11 cellular contexts compared by ENCODE assay signal in the genomic region with DNA sequence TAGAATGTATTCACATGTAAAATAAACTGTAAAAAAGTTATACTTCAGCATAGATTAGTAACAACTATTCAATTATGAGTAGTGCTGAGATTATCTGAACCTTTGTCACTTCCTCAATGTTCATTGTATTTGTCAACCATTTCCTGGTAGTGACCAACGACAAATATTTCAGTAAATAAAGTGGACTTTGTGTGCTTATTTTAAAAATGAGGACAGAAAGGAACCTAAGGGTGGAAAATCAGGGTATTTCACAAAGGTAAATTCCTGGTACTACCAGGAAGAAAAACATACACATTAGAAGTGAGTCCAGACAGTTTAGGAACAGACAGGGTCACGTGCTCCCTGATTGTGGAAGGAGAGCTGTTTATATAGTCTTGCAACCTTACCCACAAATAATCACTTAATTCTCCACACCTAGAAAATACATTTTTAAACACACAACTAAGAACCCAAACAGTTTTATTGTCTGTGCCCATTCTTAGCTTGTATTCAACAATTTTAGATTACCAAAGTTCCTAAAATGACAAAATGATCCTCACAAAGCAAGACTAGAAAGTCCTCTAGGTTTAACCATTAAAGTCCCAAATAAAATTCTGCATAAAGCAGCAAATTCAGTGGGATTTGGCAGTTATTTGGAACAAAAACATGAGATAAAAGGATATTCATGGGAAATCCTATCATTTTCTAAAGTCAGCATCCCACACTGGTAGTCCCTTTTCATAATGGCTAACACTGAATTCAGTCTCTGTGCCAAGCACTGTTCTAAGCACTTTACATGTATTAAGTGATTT. TPM values are rescaled to one million over a fixed set of nuclear protein-coding genes. Genes with fewer than 3 reads are reported as not detected.
DNase-seq lines count a peak whose midpoint lies in the region; ATAC-seq, FAIRE-seq and TF ChIP-seq lines count a peak whose summit lies in the region.
"Had no signal": no experiment of that assay in that cellular context is flagged by ENCODE, and none has a peak within 500 bp of the region (broad histone marks: within the 10 kb centered on the region; RNA-seq: fewer than 3 reads in every experiment).

No MANE protein-coding gene starts in this region.

- H3K27ac Mint-ChIP-seq in CD4-positive, CD25-positive, alpha-beta regulatory T cell: peak overlapping the region; percentile 50 to 65 (median 64)
- peak overlapping the region; percentile 44; the same call in 1 of the 2 replicates for H3K27ac Mint-ChIP-seq in GM23338

- no TSS peak for BruUV-seq in K562 (replicated peaks; lab: Mats Ljungman, UMichigan)

- peaks cover 6% of the 10 kb centered on the region for H3K36me3 Mint-ChIP-seq in CD4-positive, CD25-positive, alpha-beta regulatory T cell
- H3K36me3 Mint-ChIP-seq in GM23338 (ENCODE audit: low read depth): no peaks in the 10 kb centered on the region; the same call in 2 of the 3 replicates

- no peaks in the 10 kb centered on the region for H3K9me3 ChIP-seq in CD4-positive, CD25-positive, alpha-beta regulatory T cell (ENCODE audit: control insufficient read depth in 2 of 2, low read length in 2 of 2)
- H3K9me3 ChIP-seq in K562 (replicated peaks; ENCODE audit: control insufficient read depth, insufficient read depth, low read depth, low read length) (no peaks in the 10 kb centered on the region), mucosa of rectum (ENCODE audit: control insufficient read depth in 2 of 2, low read length in 2 of 2) (no peaks in the 10 kb centered on the region)

- peaks cover 58% of the 10 kb centered on the region for H3K4me1 ChIP-seq in CD4-positive, CD25-positive, alpha-beta regulatory T cell (ENCODE audit: control insufficient read depth, insufficient read depth, low read length, poor library complexity, severe bottlenecking)
- H3K4me1 ChIP-seq in GM23338 (ENCODE audit: insufficient read depth) (peaks cover 51% of the 10 kb centered on the region), K562 (replicated peaks in 1 of 2; ENCODE audit: control insufficient read depth in 2 of 2, insufficient read depth in 2 of 2, low read length in 2 of 2) (peaks cover 0 to 18% of the 10 kb centered on the region in 2 experiments; a peak in 2 of 5 replicates), mucosa of rectum (ENCODE audit: control insufficient read depth in 2 of 2, insufficient read depth in 2 of 2, low read length in 2 of 2) (peaks cover 46 to 66% of the 10 kb centered on the region in 2 donors)

- peaks cover 3% of the 10 kb centered on the region for H3K36me3 ChIP-seq in CD4-positive, CD25-positive, alpha-beta regulatory T cell (ENCODE audit: control insufficient read depth, insufficient read depth, low read length)
- H3K36me3 ChIP-seq in GM23338 (ENCODE audit: insufficient read depth) (no peaks in the 10 kb centered on the region), K562 (ENCODE audit: control insufficient read depth, insufficient read depth, low read length) (no peaks in the 10 kb centered on the region), mucosa of rectum (ENCODE audit: control insufficient read depth in 2 of 2, insufficient read depth in 2 of 2, low read length in 2 of 2) (no peaks in the 10 kb centered on the region)

- H4K20me1 ChIP-seq in GM23338 (replicated peaks; ENCODE audit: insufficient read depth) (peaks cover 13% of the 10 kb centered on the region), K562 (replicated peaks; ENCODE audit: control insufficient read depth, insufficient read depth, low read length) (no peaks in the 10 kb centered on the region)

- WGBS in K562 (ENCODE audit: insufficient coverage, low coverage, missing lambda C conversion rate): 23% methylated on average over 2 of the region's 2 CpGs

- no peaks in the 10 kb centered on the region for H3K27me3 ChIP-seq in CD4-positive, CD25-positive, alpha-beta regulatory T cell (ENCODE audit: control insufficient read depth, insufficient read depth, low read length)
- no peaks in the 10 kb centered on the region for H3K27me3 ChIP-seq in GM23338 (ENCODE audit: insufficient read depth)
- no peaks in the 10 kb centered on the region for H3K27me3 ChIP-seq in K562 (ENCODE audit: control insufficient read depth in 2 of 2, insufficient read depth in 2 of 2, low read length in 2 of 2)
- no peaks in the 10 kb centered on the region for H3K27me3 ChIP-seq in mucosa of rectum (ENCODE audit: control insufficient read depth in 2 of 2, insufficient read depth in 2 of 2, low read length in 2 of 2)

- H3K79me2 ChIP-seq in GM23338 (replicated peaks; ENCODE audit: insufficient read depth) (peaks cover 100% of the 10 kb centered on the region), K562 (ENCODE audit: control insufficient read depth, insufficient read depth, low read length) (peaks cover 11% of the 10 kb centered on the region; the same call in 2 of the 3 replicates)

- peak overlapping the region; percentile 78 for H3K4me3 ChIP-seq in CD4-positive, CD25-positive, alpha-beta regulatory T cell (ENCODE audit: low read depth, low read length)
- no peak overlapping the region for H3K4me3 ChIP-seq in GM23338
- H3K4me3 ChIP-seq in K562: no peak overlapping the region
- peak overlapping the region; percentile 23 to 35 for H3K4me3 ChIP-seq in mucosa of rectum (ENCODE audit: low read length in 2 of 2)
- H3K4me3 ChIP-seq: lung had no signal

- peak overlapping the region; percentile 59 for H3K27ac ChIP-seq in CD4-positive, CD25-positive, alpha-beta regulatory T cell (ENCODE audit: insufficient read depth, low read length, poor library complexity, severe bottlenecking)
- 0 out of 2 replicates have a peak overlapping the region, but pooled peaks have one; percentile 14 for H3K27ac ChIP-seq in GM23338 (ENCODE audit: low read depth)
- no peak overlapping the region for H3K27ac ChIP-seq in K562 (ENCODE audit: extremely low read depth, low read depth, low read length)
- H3K27ac ChIP-seq in mucosa of rectum (ENCODE audit: low read depth in 2 of 2, low read length in 2 of 2): peak overlapping the region; percentile 75 to 79

- CTCF ChIA-PET in K562 (lab: Yijun Ruan, JAX; ENCODE audit: low intra/inter-chr PET ratio): interaction anchor here (0.6 kb wide), 1 partner anchor 8 kb away, joined by 3 read pairs; no protein-coding TSS in a partner anchor

- H3K4me3 Mint-ChIP-seq in CD4-positive, CD25-positive, alpha-beta regulatory T cell: peak overlapping the region; percentile 8 to 71 (median 38)
- H3K4me3 Mint-ChIP-seq in GM23338: no peak overlapping the region

- H3F3A ChIP-seq in GM23338 (replicated peaks; ENCODE audit: low read depth): no peaks in the 10 kb centered on the region

- peaks cover 55 to 95% (median 72%) of the 10 kb centered on the region in 4 donors for H3K4me1 Mint-ChIP-seq in CD4-positive, CD25-positive, alpha-beta regulatory T cell
- peaks cover 45% of the 10 kb centered on the region for H3K4me1 Mint-ChIP-seq in GM23338

- POLR2A ChIA-PET in K562 (lab: Yijun Ruan, JAX): no interaction called here

- H3K9me2 ChIP-seq in GM23338 (ENCODE audit: insufficient read depth): no peaks in the 10 kb centered on the region

- H3K9me3 Mint-ChIP-seq in CD4-positive, CD25-positive, alpha-beta regulatory T cell: no peaks in the 10 kb centered on the region
- H3K9me3 Mint-ChIP-seq in GM23338: no peaks in the 10 kb centered on the region

- H3K27me3 Mint-ChIP-seq in CD4-positive, CD25-positive, alpha-beta regulatory T cell: no peaks in the 10 kb centered on the region
- no peaks in the 10 kb centered on the region for H3K27me3 Mint-ChIP-seq in GM23338 (ENCODE audit: insufficient read depth, low read depth, poor library complexity)

- H3K9ac ChIP-seq in K562 (ENCODE audit: insufficient read depth in 1 of 2, low read depth in 2 of 2, low read length in 2 of 2): no peak overlapping the region
- H3K9ac ChIP-seq in mucosa of rectum (ENCODE audit: low read depth in 1 of 2, low read length in 2 of 2): peak overlapping the region in 1 of 2 donors; percentile 28

- H2AFZ ChIP-seq in GM23338 (no peak overlapping the region), K562 (ENCODE audit: low read depth, low read length) (no peak overlapping the region; the same call in 1 of the 2 replicates)

- H3K4me2 ChIP-seq in GM23338 (no peak overlapping the region), K562 (ENCODE audit: insufficient read depth, low read length) (no peak overlapping the region)

- H3K9me1 ChIP-seq in K562 (ENCODE audit: control insufficient read depth, insufficient read depth, low read length): no peaks in the 10 kb centered on the region

- no peak for TF ChIP-seq RAD21 in K562 (CRISPR knock-in tag; conservative IDR thresholded peaks at IDR 0.05 in 1 of 2, IDR thresholded peaks at IDR 0.05 in 1 of 2)

- no peak for ATAC-seq in CD4-positive, CD25-positive, alpha-beta regulatory T cell (ENCODE audit: low read depth in 2 of 2)
- ATAC-seq in GM23338 (no peak), K562 (no peak)

- in situ Hi-C loops in K562 (cut with MboI): no loop called here

- intact Hi-C loops in K562 (cut with micrococcal nuclease): no loop called here

- no peak for TF ChIP-seq POLR2A in K562 (conservative IDR thresholded peaks at IDR 0.05)

- DNase-seq in CD4-positive, CD25-positive, alpha-beta regulatory T cell: no peak
- DNase-seq in GM23338 (ENCODE audit: low spot score): no peak
- no peak for DNase-seq in K562 (ENCODE audit: extremely low read depth in 1 of 4, low spot score in 3 of 4)
- no peak for DNase-seq in HK-2 (ENCODE audit: unreplicated experiment)
- no peak for DNase-seq in NCI-H1436 treated with DMSO at 0.1 percent for 48 hours (lab: John Stamatoyannopoulos, UW)
- no peak for DNase-seq in HPDE6-E6E7 (ENCODE audit: extremely low spot score)
- DNase-seq in DMS79 (lab: John Stamatoyannopoulos, UW): no peak
- DNase-seq: DMS 273 treated with DMSO at 0.1 percent for 48 hours, NCI-H510A had no signal

- TF ChIP-seq CTCF in GM23338 (conservative IDR thresholded peaks at IDR 0.05; ENCODE audit: low read depth in 2 of 2) (no peak), K562 (IDR thresholded peaks at IDR 0.05 in 2 of 3, conservative IDR thresholded peaks at IDR 0.05 in 1 of 3; ENCODE audit: insufficient read depth in 2 of 3, low read depth in 1 of 3, low read length in 3 of 3) (no peak)

- TF ChIP-seq EP300 in K562 (IDR thresholded peaks at IDR 0.05; ENCODE audit: low read length): no peak

- no peak for FAIRE-seq in K562 (lab: Jason Lieb, UNC)

RNA-seq across cellular contexts. Expression of a gene that starts 28.2 kb away (rescaled TPM):
- total RNA-seq in CD4-positive, CD25-positive, alpha-beta regulatory T cell: 405 TPM
- polyA plus RNA-seq in CD4-positive, CD25-positive, alpha-beta regulatory T cell: 10 to 100 TPM; 32.9 to 39.8 (median 33.8) TPM
- total RNA-seq in GM23338 (2014; rRNA removed; shearing (Covaris generic)): 56.6 and 61.8 TPM in 2 replicates
- 25.9 and 32.4 TPM in 2 replicates for polyA plus RNA-seq in GM23338 (2016; fragmentation: Nextera tagmentation; extraction: Ambion mirVana)
- 3.4 and 10.9 TPM in 2 replicates for total RNA-seq in K562 (2011; cell fraction: chromatin; rRNA removed; ENCODE audit: low replicate concordance)
- total RNA-seq in K562 (2011; cell fraction: nucleolus; rRNA removed): 4.5 TPM in 2 replicates
- total RNA-seq in K562 (2011; cell fraction: nucleoplasm; rRNA removed): 5.6 and 9.8 TPM in 2 replicates
- total RNA-seq in K562 (2014; rRNA removed): 11.6 and 12.9 TPM in 2 replicates
- total RNA-seq in K562 (2014; rRNA removed; fragmentation: Illumina TruSeq; extraction: Trizol): 12.1 and 13.1 TPM in 2 replicates
- 7.5 and 7.7 TPM in 2 replicates for total RNA-seq in K562 (2015; rRNA removed; fragmentation: Illumina TruSeq; extraction: Trizol)
- total RNA-seq in K562 (2021): 15.7 and 19.2 TPM in 2 replicates
- 16.0 and 16.6 TPM in 2 replicates for polyA plus RNA-seq in K562 (2011; rRNA removed)
- polyA plus RNA-seq in K562 (2011; cell fraction: cytosol; rRNA removed): 7.9 and 9.6 TPM in 2 replicates
- polyA plus RNA-seq in K562 (2011; cell fraction: nucleus; rRNA removed): 5.6 and 9.5 TPM in 2 replicates
- polyA plus RNA-seq in K562 (2012): 7.5 and 9.0 TPM in 2 replicates
- 10.8 and 12.5 TPM in 2 replicates for polyA plus RNA-seq in K562 (2014; fragmentation: Illumina TruSeq; extraction: Trizol)
- 1 to 10 TPM; 3.3 to 3.9 TPM for polyA plus RNA-seq in K562 (2014; fragmentation: Nextera tagmentation; extraction: Ambion mirVana)
- polyA plus RNA-seq in K562 (2014; rRNA removed): 9.2 and 12.5 TPM in 2 replicates
- 22.7 and 28.5 TPM in 2 replicates for polyA minus RNA-seq in K562 (2011; rRNA and poly(A)+ RNA removed)
- polyA minus RNA-seq in K562 (2011; cell fraction: cytosol; rRNA and poly(A)+ RNA removed): 9.3 and 11.4 TPM in 2 replicates
- polyA minus RNA-seq in K562 (2011; cell fraction: nucleus; rRNA and poly(A)+ RNA removed): 14.3 and 21.9 TPM in 2 replicates

Comparison
In these comparisons a context has a peak if more than half of its experiments do, and no peak if none do; other contexts are left out.
1. H3K4me3 ChIP-seq: peak in CD4-positive, CD25-positive, alpha-beta regulatory T cell (single experiment) and mucosa of rectum (2 of 2); none in GM23338 (single experiment) and K562 (single experiment).